Comparison of ENCODE assay signal across 11 cellular contexts in the genomic region with DNA sequence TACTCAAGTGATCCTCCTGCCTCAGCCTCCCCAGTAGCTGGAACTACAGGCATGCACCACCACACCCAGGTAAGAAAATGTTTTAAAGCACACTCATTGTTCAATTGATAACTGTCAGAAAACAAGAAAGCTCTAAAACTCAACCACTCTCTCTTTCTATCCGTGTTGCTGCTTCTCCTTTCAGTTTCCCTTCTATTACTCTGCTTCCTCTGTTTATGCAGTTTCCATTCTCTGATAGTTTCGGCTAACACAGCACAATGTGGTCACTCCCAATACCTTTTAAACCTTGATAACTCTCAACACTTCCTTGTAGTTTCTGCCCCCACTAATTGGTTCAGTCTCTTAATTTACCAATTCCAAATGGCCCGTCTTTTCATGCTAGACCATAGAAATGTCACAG. TPM values are rescaled to one million over a fixed set of nuclear protein-coding genes. Genes with fewer than 3 reads are reported as not detected.
DNase-seq lines count a peak whose midpoint lies in the region; ATAC-seq and TF ChIP-seq lines count a peak whose summit lies in the region.
"Had no signal": no experiment of that assay in that cellular context is flagged by ENCODE, and none has a peak within 500 bp of the region (broad histone marks: within the 10 kb centered on the region; RNA-seq: fewer than 3 reads in every experiment).

No MANE protein-coding gene starts in this region.

- H3K27me3 ChIP-seq in testis = no peaks in the 10 kb centered on the region
- H3K27me3 ChIP-seq: cardiac muscle cell, neural progenitor cell had no signal

- peak; percentile 52 for DNase-seq in GM10248 (ENCODE audit: extremely low spot score)
- peak; percentile 29 for DNase-seq in GM19240 (ENCODE audit: insufficient read length, low spot score)
- DNase-seq in NAMALWA (ENCODE audit: low spot score) = peak; percentile 36
- no peak for DNase-seq in testis
- no peak for DNase-seq in foreskin fibroblast
- DNase-seq in activated CD4-positive, alpha-beta T cell treated with anti-CD3 and anti-CD28 coated beads for 1 hour = no peak
- DNase-seq in glomerular visceral epithelial cell (ENCODE audit: extremely low spot score) = no peak
- DNase-seq: NCI-H524 had no signal

- intact Hi-C loops in testis (cut with DNase I; ENCODE audit: low total_unique reads) = no loop called here

- no peak for TF ChIP-seq CTCF in GM10248 (IDR thresholded peaks at IDR 0.05; ENCODE audit: control extremely low read depth, extremely low read depth, low read depth, missing control alignments)
- TF ChIP-seq CTCF in testis (IDR thresholded peaks at IDR 0.05) = no peak
- no peak for TF ChIP-seq CTCF in foreskin fibroblast (IDR thresholded peaks at IDR 0.05; ENCODE audit: low read depth, low read length)

- H3K36me3 ChIP-seq in testis (ENCODE audit: low read depth, missing control alignments) = no peaks in the 10 kb centered on the region
- H3K36me3 ChIP-seq: cardiac muscle cell, neural progenitor cell had no signal

- H3K27ac ChIP-seq in testis = no peak overlapping the region
- H3K27ac ChIP-seq: cardiac muscle cell, neural progenitor cell had no signal

- peak; percentile 100 for ATAC-seq in HG02938 (IDR thresholded peaks at IDR 0.05; ENCODE audit: unreplicated experiment)

- TF ChIP-seq POLR2A in testis (IDR thresholded peaks at IDR 0.05) = no peak

- WGBS in testis, 2 donors = 77 to 92% methylated on average over 3 of the region's 3 CpGs

- H3K9me3 ChIP-seq in testis = no peaks in the 10 kb centered on the region

- POLR2A ChIA-PET in GM10248 (lab: Yijun Ruan, JAX) = no interaction called here

- H3K4me1 ChIP-seq in testis = no peaks in the 10 kb centered on the region
- H3K4me1 ChIP-seq: neural progenitor cell had no signal

- CTCF ChIA-PET in GM10248 (lab: Yijun Ruan, JAX) = no interaction called here

- H3K4me3 ChIP-seq in testis = no peak overlapping the region
- H3K4me3 ChIP-seq in foreskin fibroblast (ENCODE audit: low read depth in 1 of 2, low read length in 2 of 2) = no peak overlapping the region
- H3K4me3 ChIP-seq: cardiac muscle cell, neural progenitor cell had no signal

RNA-seq across cellular contexts. Expression of a gene that starts 59.2 kb away (rescaled TPM):
- total RNA-seq in testis = 1 to 10 TPM; 2.5 to 3.0 TPM
- polyA plus RNA-seq in testis (ENCODE audit: insufficient read depth, low read depth, low replicate concordance) = 1.7 TPM

Comparison
In these comparisons a context has a peak if more than half of its experiments do, and no peak if none do; other contexts are left out.
1. DNase-seq: peak in GM10248 (single experiment), GM19240 (single experiment) and NAMALWA (single experiment); none in testis (single experiment), foreskin fibroblast (0 of 2), activated CD4-positive, alpha-beta T cell treated with anti-CD3 and anti-CD28 coated beads for 1 hour (single experiment) and glomerular visceral epithelial cell (single experiment).